Comparison of ENCODE assay signal across 11 cellular contexts in genomic region chrX:149531599-149531998, GRCh38. TPM values are rescaled to one million over a fixed set of nuclear protein-coding genes. Genes with fewer than 3 reads are reported as not detected.
A peak's percentile ranks its signal among the peaks of the same experiment; 100 is the strongest.
DNase-seq lines count a peak whose midpoint lies in the region; ATAC-seq and TF ChIP-seq lines count a peak whose summit lies in the region.
"Had no signal": no experiment of that assay in that cellular context is flagged by ENCODE, and none has a peak within 500 bp of the region (broad histone marks: within the 10 kb centered on the region; RNA-seq: fewer than 3 reads in every experiment).

No MANE protein-coding gene starts in this region.

- H3K36me3 Mint-ChIP-seq in T-cell, result peaks cover 4% of the 10 kb centered on the region

- TF ChIP-seq CTCF in esophagus squamous epithelium (IDR thresholded peaks at IDR 0.05), result no peak

- in situ Hi-C loops in KBM-7 (cut with MboI; ENCODE audit: low pct_unique_long_range_greater_than_20kb, low sequenced_read_pairs), result no loop called here

- H3K27me3 Mint-ChIP-seq in T-cell, result peaks cover 0 to 6% of the 10 kb centered on the region in 2 donors

- H3K4me3 Mint-ChIP-seq in T-cell, result no peak overlapping the region
- H3K4me3 Mint-ChIP-seq: nephron progenitor cell had no signal

- H3K9me3 ChIP-seq in esophagus squamous epithelium, result no peaks in the 10 kb centered on the region

- H3K27me3 ChIP-seq in esophagus squamous epithelium, result no peaks in the 10 kb centered on the region

- no peak overlapping the region for H3K27ac ChIP-seq in esophagus squamous epithelium

- CTCF ChIA-PET in T-cell (lab: Charles Lee), result interaction anchor here in 1 of 2 donors (2.7 kb wide), 1 partner anchor 8 kb away, joined by 12 read pairs; no protein-coding TSS in a partner anchor

- H3K36me3 ChIP-seq in esophagus squamous epithelium, result peaks cover 0 to 29% (median 0%) of the 10 kb centered on the region in 3 donors

- peak; percentile 31 to 64 for DNase-seq in NOMO-1 (lab: John Stamatoyannopoulos, UW; ENCODE audit: unreplicated experiment in 2 of 2)
- no peak for DNase-seq in NOMO-1 treated with dmso at 0.1 percent for 144 hours (lab: John Stamatoyannopoulos, UW; ENCODE audit: unreplicated experiment)
- peak; percentile 64 for DNase-seq in KBM-7
- DNase-seq in islet precursor cell, result peak; percentile 22
- no peak for DNase-seq in esophagus squamous epithelium (lab: John Stamatoyannopoulos, UW)
- no peak for DNase-seq in T-cell
- DNase-seq in dermis blood vessel endothelial cell, result no peak
- DNase-seq: NCI-H510A treated with DMSO at 0.1 percent for 48 hours, nephron progenitor cell had no signal

- 65% methylated on average over 2 of the region's 2 CpGs; no CpG with 5 or more reads in 1 of the 2 donors for WGBS in esophagus squamous epithelium, 2 donors

- H3K4me1 ChIP-seq in esophagus squamous epithelium, result no peaks in the 10 kb centered on the region

- no peak overlapping the region for H3K27ac Mint-ChIP-seq in T-cell
- H3K27ac Mint-ChIP-seq: nephron progenitor cell had no signal

- POLR2A ChIA-PET in T-cell (lab: Charles Lee), result no interaction called here

- H3K4me1 Mint-ChIP-seq in T-cell, result peaks cover 5 to 12% (median 8%) of the 10 kb centered on the region in 3 donors

- intact Hi-C loops in esophagus squamous epithelium (cut with DNase I), result no loop called here

- TF ChIP-seq POLR2A in esophagus squamous epithelium (IDR thresholded peaks at IDR 0.05), result no peak

- no peaks in the 10 kb centered on the region for H3K9me3 Mint-ChIP-seq in T-cell

- H3K4me3 ChIP-seq in esophagus squamous epithelium, result no peak overlapping the region

- ATAC-seq in GM21825 (IDR thresholded peaks at IDR 0.05; ENCODE audit: unreplicated experiment) (peak; percentile 53), T-cell (replicated peaks in 1 of 4) (no peak)

RNA-seq across cellular contexts. Expression of gene EOLA1, which starts 9.2 kb away (rescaled TPM):
- 10 to 100 TPM in 3 of 4 donors, 1 to 10 TPM in 1; 9.0 to 15.1 (median 12.1) TPM for total RNA-seq in esophagus squamous epithelium
- total RNA-seq in T-cell, result 10 to 100 TPM; 24.1 to 79.0 (median 39.4) TPM
- total RNA-seq in dermis blood vessel endothelial cell, result 15.5 and 23.1 TPM in 2 replicates

RNA-seq across cellular contexts. Expression of gene HSFX3, which starts 18.1 kb away (rescaled TPM):
- total RNA-seq in esophagus squamous epithelium, result not detected
- total RNA-seq in T-cell, result not detected
- not detected in 2 replicates for total RNA-seq in dermis blood vessel endothelial cell
- total RNA-seq: A172 had no signal

RNA-seq across cellular contexts. Expression of gene IDS, which starts 26.5 kb away (rescaled TPM):
- 10 to 100 TPM; 24.8 to 46.0 (median 30.4) TPM for total RNA-seq in esophagus squamous epithelium
- total RNA-seq in T-cell, result 100 to 1,000 TPM; 152 to 402 (median 182) TPM
- total RNA-seq in dermis blood vessel endothelial cell, result 26.4 and 36.1 TPM in 2 replicates

RNA-seq across cellular contexts. Expression of gene MAGEA9B, which starts 55.7 kb away (rescaled TPM):
- total RNA-seq in esophagus squamous epithelium (not detected), T-cell (not detected), dermis blood vessel endothelial cell (not detected in 2 replicates)
- total RNA-seq: A172 had no signal

Comparison
In these comparisons a context has a peak if more than half of its experiments do, and no peak if none do; other contexts are left out.
1. DNase-seq: peak in NOMO-1 (2 of 2), KBM-7 (single experiment) and islet precursor cell (single experiment); none in NOMO-1 treated with dmso at 0.1 percent for 144 hours (single experiment), esophagus squamous epithelium (single experiment), T-cell (0 of 34) and dermis blood vessel endothelial cell (single experiment).